In the genomic region with DNA sequence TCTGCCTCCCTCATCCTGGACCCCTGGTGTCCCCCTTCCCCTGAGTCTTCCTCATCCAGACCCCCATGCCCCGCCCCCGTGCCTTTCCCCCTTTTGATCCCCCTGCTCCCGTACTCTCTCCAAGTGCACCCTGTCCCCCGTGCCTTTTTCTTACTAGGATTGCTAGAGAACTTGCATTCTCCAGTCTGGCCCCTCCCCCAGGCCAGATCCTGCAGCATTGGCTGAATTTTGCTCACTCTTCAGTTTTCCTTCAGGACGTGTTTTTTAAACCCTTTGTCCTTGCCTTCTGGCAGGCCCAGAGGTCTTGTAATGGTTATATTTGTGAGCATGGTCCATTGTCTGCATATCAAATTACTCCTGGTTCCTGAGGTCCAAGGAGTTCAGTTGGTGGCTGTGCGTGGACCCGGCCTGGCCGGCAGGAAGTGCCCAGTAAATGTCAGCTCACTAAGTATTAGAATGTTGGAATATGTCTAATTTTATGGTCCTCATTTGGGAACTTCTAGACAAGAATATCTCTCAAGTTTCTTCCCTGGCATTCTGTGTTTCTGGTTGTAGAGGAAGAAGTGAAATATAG, we compare ENCODE assay signal across 8 cellular contexts. TPM values are rescaled to one million over a fixed set of nuclear protein-coding genes. Genes with fewer than 3 reads are reported as not detected.
DNase-seq lines count a peak whose midpoint lies in the region; ATAC-seq and TF ChIP-seq lines count a peak whose summit lies in the region.

No MANE protein-coding gene starts in this region.

- H3K4me3 ChIP-seq in BJ (ENCODE audit: low read depth, low read length) = peak overlapping the region; percentile 100
- H3K4me3 ChIP-seq in Karpas-422 (ENCODE audit: low read length) = peak overlapping the region; percentile 76
- peak overlapping the region; percentile 78 to 99 (median 98) for H3K4me3 ChIP-seq in breast epithelium
- H3K4me3 ChIP-seq in liver (ENCODE audit: low read depth in 1 of 3, low read length in 3 of 3) = peak overlapping the region; percentile 80 to 92 (median 90)
- peak overlapping the region; percentile 59 to 97 (median 92) for H3K4me3 ChIP-seq in thyroid gland (replicated peaks in 1 of 3)

- TF ChIP-seq RAD21 in liver (IDR thresholded peaks at IDR 0.05) = no peak

- no peaks in the 10 kb centered on the region for H4K20me1 ChIP-seq in Karpas-422 (ENCODE audit: insufficient read depth, low read depth, low read length)

- H3K4me2 ChIP-seq in Karpas-422 (ENCODE audit: low read depth, low read length, poor library complexity, severe bottlenecking) = peak overlapping the region; percentile 89

- peak overlapping the region; percentile 16; the same call in 1 of the 2 replicates for H3K27ac ChIP-seq in Karpas-422 (ENCODE audit: low read length)
- H3K27ac ChIP-seq in breast epithelium = peak overlapping the region; percentile 88 to 90
- peak overlapping the region; percentile 80 to 88 for H3K27ac ChIP-seq in liver (ENCODE audit: low read depth in 1 of 2, low read length in 2 of 2)
- H3K27ac ChIP-seq in thyroid gland = peak overlapping the region; percentile 63 to 86 (median 64)

- TF ChIP-seq CTCF in BJ (IDR thresholded peaks at IDR 0.05; ENCODE audit: insufficient read depth, low read depth, low read length) = no peak
- TF ChIP-seq CTCF in breast epithelium (IDR thresholded peaks at IDR 0.05) = no peak
- TF ChIP-seq CTCF in liver (IDR thresholded peaks at IDR 0.05; ENCODE audit: low read depth, low read length, missing input control) = no peak
- no peak for TF ChIP-seq CTCF in thyroid gland (IDR thresholded peaks at IDR 0.05)

- H3K9me3 ChIP-seq in Karpas-422 (ENCODE audit: low read length) (no peaks in the 10 kb centered on the region), breast epithelium (no peaks in the 10 kb centered on the region), liver (ENCODE audit: control insufficient read depth in 4 of 4, low read length in 3 of 4) (no peaks in the 10 kb centered on the region), thyroid gland (no peaks in the 10 kb centered on the region)

- POLR2A ChIA-PET in BJ (lab: Charles Lee) = no interaction called here

- TF ChIP-seq POLR2A in breast epithelium (IDR thresholded peaks at IDR 0.05) (no peak), thyroid gland (IDR thresholded peaks at IDR 0.05) (no peak)

- intact Hi-C loops in breast epithelium (cut with DNase I; ENCODE audit: low total_unique reads) = no loop called here
- intact Hi-C loops in thyroid gland (cut with DNase I) = no loop called here

- DNase-seq in BJ (ENCODE audit: low read depth) (no peak), Karpas-422 (peak; percentile 48), breast epithelium (ENCODE audit: low spot score in 2 of 2) (no peak), thyroid gland (peak; percentile 35 to 42), NCI-H2227 treated with DMSO at 0.1 percent for 48 hours (lab: John Stamatoyannopoulos, UW) (no peak), occipital lobe (lab: John Stamatoyannopoulos, UW) (no peak)

- H3K4me1 ChIP-seq in Karpas-422 (ENCODE audit: low read length) = peaks cover 23% of the 10 kb centered on the region
- peaks cover 0 to 5% of the 10 kb centered on the region in 2 donors for H3K4me1 ChIP-seq in breast epithelium
- peaks cover 3 to 26% (median 17%) of the 10 kb centered on the region in 4 donors for H3K4me1 ChIP-seq in liver (ENCODE audit: control insufficient read depth in 4 of 4, insufficient read depth in 4 of 4, low read length in 3 of 4)
- peaks cover 8 to 12% of the 10 kb centered on the region in 2 donors for H3K4me1 ChIP-seq in thyroid gland

- under 1% methylated on average over 8 of the region's 8 CpGs for WGBS in liver
- WGBS in thyroid gland, 2 donors = 1 to 2% methylated on average over 8 of the region's 8 CpGs

- CTCF ChIA-PET in BJ (lab: Yijun Ruan, JAX) = interaction anchor here (1.1 kb wide), 1 partner anchor 85 kb away, joined by 4 read pairs; a partner anchor contains a TSS

- H2AFZ ChIP-seq in Karpas-422 (ENCODE audit: low read length) = peak overlapping the region; percentile 61; the same call in 1 of the 2 replicates

- H3K9ac ChIP-seq in Karpas-422 (ENCODE audit: low read length) (peak overlapping the region; percentile 96), liver (ENCODE audit: low read depth in 1 of 2, low read length in 2 of 2) (peak overlapping the region; percentile 18 to 84)

- H3K27me3 ChIP-seq in BJ (ENCODE audit: control insufficient read depth, insufficient read depth, low read length) (no peaks in the 10 kb centered on the region), Karpas-422 (ENCODE audit: low read length) (no peaks in the 10 kb centered on the region), breast epithelium (no peaks in the 10 kb centered on the region), liver (ENCODE audit: control insufficient read depth in 4 of 4, insufficient read depth in 4 of 4, low read length in 3 of 4) (no peaks in the 10 kb centered on the region), thyroid gland (no peaks in the 10 kb centered on the region)

- H3K79me2 ChIP-seq in Karpas-422 (ENCODE audit: low read length) = peaks cover 22% of the 10 kb centered on the region

- no peaks in the 10 kb centered on the region for H3K9me2 ChIP-seq in Karpas-422 (replicated peaks; ENCODE audit: insufficient read depth, low read length)

- no peak for ATAC-seq in esophagus mucosa

- H3K36me3 ChIP-seq in BJ (ENCODE audit: control insufficient read depth, insufficient read depth, low read length) = peaks cover 13% of the 10 kb centered on the region
- H3K36me3 ChIP-seq in Karpas-422 (ENCODE audit: insufficient read depth, low read length) = 0 out of 2 replicates have a peak, but pooled peaks cover 2% of the 10 kb centered on the region
- H3K36me3 ChIP-seq in breast epithelium = no peaks in the 10 kb centered on the region
- peaks cover 0 to 17% (median 5%) of the 10 kb centered on the region in 4 donors for H3K36me3 ChIP-seq in liver (ENCODE audit: control insufficient read depth in 4 of 4, insufficient read depth in 3 of 4, low read depth in 1 of 4, low read length in 3 of 4)
- H3K36me3 ChIP-seq in thyroid gland = peaks cover 14 to 20% of the 10 kb centered on the region in 2 donors

TF ChIP-seq in liver, 16 proteins besides CTCF, POLR2A, EP300 and RAD21 (continues in another document):
- TF ChIP-seq, protein P1, sequence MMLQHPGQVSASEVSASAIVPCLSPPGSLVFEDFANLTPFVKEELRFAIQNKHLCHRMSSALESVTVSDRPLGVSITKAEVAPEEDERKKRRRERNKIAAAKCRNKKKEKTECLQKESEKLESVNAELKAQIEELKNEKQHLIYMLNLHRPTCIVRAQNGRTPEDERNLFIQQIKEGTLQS (IDR thresholded peaks at IDR 0.05) = no peak
- TF ChIP-seq RXRA (IDR thresholded peaks at IDR 0.05) (no peak), HNF4G (IDR thresholded peaks at IDR 0.05) (no peak), JUND (IDR thresholded peaks at IDR 0.05) (no peak), SP1 (IDR thresholded peaks at IDR 0.05) (no peak)
- TF ChIP-seq, protein P2, sequence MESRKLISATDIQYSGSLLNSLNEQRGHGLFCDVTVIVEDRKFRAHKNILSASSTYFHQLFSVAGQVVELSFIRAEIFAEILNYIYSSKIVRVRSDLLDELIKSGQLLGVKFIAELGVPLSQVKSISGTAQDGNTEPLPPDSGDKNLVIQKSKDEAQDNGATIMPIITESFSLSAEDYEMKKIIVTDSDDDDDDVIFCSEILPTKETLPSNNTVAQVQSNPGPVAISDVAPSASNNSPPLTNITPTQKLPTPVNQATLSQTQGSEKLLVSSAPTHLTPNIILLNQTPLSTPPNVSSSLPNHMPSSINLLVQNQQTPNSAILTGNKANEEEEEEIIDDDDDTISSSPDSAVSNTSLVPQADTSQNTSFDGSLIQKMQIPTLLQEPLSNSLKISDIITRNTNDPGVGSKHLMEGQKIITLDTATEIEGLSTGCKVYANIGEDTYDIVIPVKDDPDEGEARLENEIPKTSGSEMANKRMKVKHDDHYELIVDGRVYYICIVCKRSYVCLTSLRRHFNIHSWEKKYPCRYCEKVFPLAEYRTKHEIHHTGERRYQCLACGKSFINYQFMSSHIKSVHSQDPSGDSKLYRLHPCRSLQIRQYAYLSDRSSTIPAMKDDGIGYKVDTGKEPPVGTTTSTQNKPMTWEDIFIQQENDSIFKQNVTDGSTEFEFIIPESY (IDR thresholded peaks at IDR 0.05) = no peak
- TF ChIP-seq, protein P3, sequence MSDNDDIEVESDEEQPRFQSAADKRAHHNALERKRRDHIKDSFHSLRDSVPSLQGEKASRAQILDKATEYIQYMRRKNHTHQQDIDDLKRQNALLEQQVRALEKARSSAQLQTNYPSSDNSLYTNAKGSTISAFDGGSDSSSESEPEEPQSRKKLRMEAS (IDR thresholded peaks at IDR 0.05) = no peak

RNA-seq across cellular contexts. Expression of a gene that starts 0.6 kb away (rescaled TPM):
- polyA plus RNA-seq in BJ (2011; rRNA removed) = 21.2 and 31.9 TPM in 2 replicates
- polyA minus RNA-seq in BJ (2011; rRNA and poly(A)+ RNA removed) = 17.0 and 18.8 TPM in 2 replicates
- total RNA-seq in Karpas-422 (2014; rRNA removed; shearing (Covaris generic); ENCODE audit: low replicate concordance) = 6.7 and 9.5 TPM in 2 replicates
- total RNA-seq in breast epithelium = 10 to 100 TPM; 14.4 to 20.0 (median 16.2) TPM
- total RNA-seq in liver = 10 to 100 TPM in 1 of 2 donors, 1 to 10 TPM in 1; 6.3 to 11.7 TPM
- polyA plus RNA-seq in liver = 1 to 10 TPM; 7.4 to 8.6 TPM
- total RNA-seq in thyroid gland = 10 to 100 TPM; 18.6 to 32.1 (median 27.6) TPM
- 15.5 TPM for total RNA-seq in esophagus mucosa
- 7.5 TPM for total RNA-seq in occipital lobe

RNA-seq across cellular contexts. Expression of a gene that starts 15.9 kb away (rescaled TPM):
- polyA plus RNA-seq in BJ (2011; rRNA removed) = 41.4 and 64.5 TPM in 2 replicates
- 69.5 and 79.8 TPM in 2 replicates for polyA minus RNA-seq in BJ (2011; rRNA and poly(A)+ RNA removed)
- total RNA-seq in Karpas-422 (2014; rRNA removed; shearing (Covaris generic); ENCODE audit: low replicate concordance) = 25.4 and 25.6 TPM in 2 replicates
- total RNA-seq in breast epithelium = 10 to 100 TPM; 31.2 to 42.9 (median 34.1) TPM
- 10 to 100 TPM; 20.0 to 29.1 TPM for total RNA-seq in liver
- polyA plus RNA-seq in liver = 10 to 100 TPM in 1 of 2 donors, 1 to 10 TPM in 1; 7.6 to 11.7 TPM
- 100 to 1,000 TPM in 1 of 4 donors, 10 to 100 TPM in 3; 45.1 to 129 (median 70.2) TPM for total RNA-seq in thyroid gland
- total RNA-seq in esophagus mucosa = 23.2 TPM
- total RNA-seq in occipital lobe = 26.8 TPM

RNA-seq across cellular contexts. Expression of a gene that starts 30.6 kb away (rescaled TPM):
- 13.3 and 20.7 TPM in 2 replicates for polyA plus RNA-seq in BJ (2011; rRNA removed)
- 6.3 and 10.9 TPM in 2 replicates for polyA minus RNA-seq in BJ (2011; rRNA and poly(A)+ RNA removed)
- total RNA-seq in Karpas-422 (2014; rRNA removed; shearing (Covaris generic); ENCODE audit: low replicate concordance) = 17.6 and 60.4 TPM in 2 replicates
- total RNA-seq in breast epithelium = 10 to 100 TPM; 25.6 to 39.7 (median 25.8) TPM
- 10 to 100 TPM; 11.3 to 17.9 TPM for total RNA-seq in liver
- polyA plus RNA-seq in liver = 10 to 100 TPM; 12.2 to 25.0 TPM
- total RNA-seq in thyroid gland = 10 to 100 TPM; 15.2 to 74.6 (median 40.1) TPM
- 26.6 TPM for total RNA-seq in esophagus mucosa
- total RNA-seq in occipital lobe = 21.1 TPM

RNA-seq across cellular contexts. Expression of a gene that starts 41.9 kb away (rescaled TPM):
- polyA plus RNA-seq in BJ (2011; rRNA removed) = 23.7 and 45.8 TPM in 2 replicates
- 71.4 and 124 TPM in 2 replicates for polyA minus RNA-seq in BJ (2011; rRNA and poly(A)+ RNA removed)
- 28.6 and 42.5 TPM in 2 replicates for total RNA-seq in Karpas-422 (2014; rRNA removed; shearing (Covaris generic); ENCODE audit: low replicate concordance)
- 10 to 100 TPM; 23.0 to 40.0 (median 31.5) TPM for total RNA-seq in breast epithelium
- total RNA-seq in liver = 10 to 100 TPM in 1 of 2 donors, 1 to 10 TPM in 1; 9.0 to 13.7 TPM
- polyA plus RNA-seq in liver = 10 to 100 TPM; 15.3 to 30.1 TPM
- total RNA-seq in thyroid gland = 10 to 100 TPM; 16.7 to 38.4 (median 27.4) TPM
- total RNA-seq in esophagus mucosa = 42.6 TPM
- 14.2 TPM for total RNA-seq in occipital lobe

Comparison
In these comparisons a context has a peak if more than half of its experiments do, and no peak if none do; other contexts are left out.
1. DNase-seq: peak in Karpas-422 (single experiment) and thyroid gland (2 of 2); none in BJ (single experiment), breast epithelium (0 of 2), NCI-H2227 treated with DMSO at 0.1 percent for 48 hours (single experiment) and occipital lobe (single experiment).
2. H3K27ac ChIP-seq: peak in every context shown above with its lines; median percentile 89 in breast epithelium; 84 in liver; 64 in thyroid gland; 16 in Karpas-422.
3. Peak in every context shown above with its lines, with median percentiles within 50 percentile points of each other: H3K4me3 ChIP-seq.